Comparison of ENCODE assay signal across 1 cellular context in genomic region chr9:112174223-112174964, GRCh38.
TF ChIP-seq lines count a peak whose summit lies in the region.

No MANE protein-coding gene starts in this region.

TF ChIP-seq in HepG2, 621 proteins besides CTCF, POLR2A, EP300 and RAD21 (continued from another document):
- TF ChIP-seq THAP9 (CRISPR knock-in tag; IDR thresholded peaks at IDR 0.05; ENCODE audit: borderline replicate concordance) (no peak), ZBTB20 (CRISPR knock-in tag; IDR thresholded peaks at IDR 0.05; ENCODE audit: borderline replicate concordance, low read depth) (no peak), ZNF160 (CRISPR knock-in tag; IDR thresholded peaks at IDR 0.05) (no peak), ZNF33A (CRISPR knock-in tag; IDR thresholded peaks at IDR 0.05; ENCODE audit: borderline replicate concordance) (no peak), GLI4 (CRISPR knock-in tag; IDR thresholded peaks at IDR 0.05; ENCODE audit: borderline replicate concordance) (0 out of 2 replicates have a peak, but pooled peaks have one; percentile 68), ZNF33B (CRISPR knock-in tag; IDR thresholded peaks at IDR 0.05) (0 out of 2 replicates have a peak, but pooled peaks have one; percentile 33), ZNF616 (CRISPR knock-in tag; IDR thresholded peaks at IDR 0.05; ENCODE audit: low read depth) (no peak), PAF1 (CRISPR knock-in tag; IDR thresholded peaks at IDR 0.05) (no peak), KLF16 (CRISPR knock-in tag; IDR thresholded peaks at IDR 0.05) (no peak; a peak in 1 of 4 replicates), SMC3 (IDR thresholded peaks at IDR 0.05; ENCODE audit: low read length) (no peak), ARNTL (CRISPR knock-in tag; IDR thresholded peaks at IDR 0.05) (no peak), THYN1 (CRISPR knock-in tag; IDR thresholded peaks at IDR 0.05; ENCODE audit: borderline replicate concordance, low read depth) (no peak), PHF21A (CRISPR knock-in tag; IDR thresholded peaks at IDR 0.05) (0 out of 2 replicates have a peak, but pooled peaks have one; percentile 1), TAF1 (CRISPR knock-in tag; IDR thresholded peaks at IDR 0.05) (peak; percentile 11; the same call in 1 of the 2 replicates), ZNF547 (CRISPR knock-in tag; IDR thresholded peaks at IDR 0.05) (0 out of 2 replicates have a peak, but pooled peaks have one; percentile 16), ZNF598 (CRISPR knock-in tag; IDR thresholded peaks at IDR 0.05; ENCODE audit: borderline replicate concordance) (0 out of 2 replicates have a peak, but pooled peaks have one; percentile 42), NFIB (CRISPR knock-in tag; IDR thresholded peaks at IDR 0.05; ENCODE audit: borderline replicate concordance) (no peak), LCORL (IDR thresholded peaks at IDR 0.05) (no peak), LCORL (CRISPR knock-in tag; IDR thresholded peaks at IDR 0.05) (no peak), ZNF333 (CRISPR knock-in tag; IDR thresholded peaks at IDR 0.05; ENCODE audit: borderline replicate concordance) (no peak)
- TF ChIP-seq, protein P1, sequence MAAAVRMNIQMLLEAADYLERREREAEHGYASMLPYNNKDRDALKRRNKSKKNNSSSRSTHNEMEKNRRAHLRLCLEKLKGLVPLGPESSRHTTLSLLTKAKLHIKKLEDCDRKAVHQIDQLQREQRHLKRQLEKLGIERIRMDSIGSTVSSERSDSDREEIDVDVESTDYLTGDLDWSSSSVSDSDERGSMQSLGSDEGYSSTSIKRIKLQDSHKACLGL (CRISPR knock-in tag; IDR thresholded peaks at IDR 0.05), result no peak
- TF ChIP-seq, protein P2, sequence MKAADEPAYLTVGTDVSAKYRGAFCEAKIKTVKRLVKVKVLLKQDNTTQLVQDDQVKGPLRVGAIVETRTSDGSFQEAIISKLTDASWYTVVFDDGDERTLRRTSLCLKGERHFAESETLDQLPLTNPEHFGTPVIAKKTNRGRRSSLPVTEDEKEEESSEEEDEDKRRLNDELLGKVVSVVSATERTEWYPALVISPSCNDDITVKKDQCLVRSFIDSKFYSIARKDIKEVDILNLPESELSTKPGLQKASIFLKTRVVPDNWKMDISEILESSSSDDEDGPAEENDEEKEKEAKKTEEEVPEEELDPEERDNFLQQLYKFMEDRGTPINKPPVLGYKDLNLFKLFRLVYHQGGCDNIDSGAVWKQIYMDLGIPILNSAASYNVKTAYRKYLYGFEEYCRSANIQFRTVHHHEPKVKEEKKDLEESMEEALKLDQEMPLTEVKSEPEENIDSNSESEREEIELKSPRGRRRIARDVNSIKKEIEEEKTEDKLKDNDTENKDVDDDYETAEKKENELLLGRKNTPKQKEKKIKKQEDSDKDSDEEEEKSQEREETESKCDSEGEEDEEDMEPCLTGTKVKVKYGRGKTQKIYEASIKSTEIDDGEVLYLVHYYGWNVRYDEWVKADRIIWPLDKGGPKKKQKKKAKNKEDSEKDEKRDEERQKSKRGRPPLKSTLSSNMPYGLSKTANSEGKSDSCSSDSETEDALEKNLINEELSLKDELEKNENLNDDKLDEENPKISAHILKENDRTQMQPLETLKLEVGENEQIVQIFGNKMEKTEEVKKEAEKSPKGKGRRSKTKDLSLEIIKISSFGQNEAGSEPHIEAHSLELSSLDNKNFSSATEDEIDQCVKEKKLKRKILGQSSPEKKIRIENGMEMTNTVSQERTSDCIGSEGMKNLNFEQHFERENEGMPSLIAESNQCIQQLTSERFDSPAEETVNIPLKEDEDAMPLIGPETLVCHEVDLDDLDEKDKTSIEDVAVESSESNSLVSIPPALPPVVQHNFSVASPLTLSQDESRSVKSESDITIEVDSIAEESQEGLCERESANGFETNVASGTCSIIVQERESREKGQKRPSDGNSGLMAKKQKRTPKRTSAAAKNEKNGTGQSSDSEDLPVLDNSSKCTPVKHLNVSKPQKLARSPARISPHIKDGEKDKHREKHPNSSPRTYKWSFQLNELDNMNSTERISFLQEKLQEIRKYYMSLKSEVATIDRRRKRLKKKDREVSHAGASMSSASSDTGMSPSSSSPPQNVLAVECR (CRISPR knock-in tag; IDR thresholded peaks at IDR 0.05; ENCODE audit: borderline replicate concordance), result no peak; the same call in 1 of the 2 replicates
- TF ChIP-seq, protein P3, sequence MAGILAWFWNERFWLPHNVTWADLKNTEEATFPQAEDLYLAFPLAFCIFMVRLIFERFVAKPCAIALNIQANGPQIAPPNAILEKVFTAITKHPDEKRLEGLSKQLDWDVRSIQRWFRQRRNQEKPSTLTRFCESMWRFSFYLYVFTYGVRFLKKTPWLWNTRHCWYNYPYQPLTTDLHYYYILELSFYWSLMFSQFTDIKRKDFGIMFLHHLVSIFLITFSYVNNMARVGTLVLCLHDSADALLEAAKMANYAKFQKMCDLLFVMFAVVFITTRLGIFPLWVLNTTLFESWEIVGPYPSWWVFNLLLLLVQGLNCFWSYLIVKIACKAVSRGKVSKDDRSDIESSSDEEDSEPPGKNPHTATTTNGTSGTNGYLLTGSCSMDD (CRISPR knock-in tag; IDR thresholded peaks at IDR 0.05), result no peak
- TF ChIP-seq, protein P4, sequence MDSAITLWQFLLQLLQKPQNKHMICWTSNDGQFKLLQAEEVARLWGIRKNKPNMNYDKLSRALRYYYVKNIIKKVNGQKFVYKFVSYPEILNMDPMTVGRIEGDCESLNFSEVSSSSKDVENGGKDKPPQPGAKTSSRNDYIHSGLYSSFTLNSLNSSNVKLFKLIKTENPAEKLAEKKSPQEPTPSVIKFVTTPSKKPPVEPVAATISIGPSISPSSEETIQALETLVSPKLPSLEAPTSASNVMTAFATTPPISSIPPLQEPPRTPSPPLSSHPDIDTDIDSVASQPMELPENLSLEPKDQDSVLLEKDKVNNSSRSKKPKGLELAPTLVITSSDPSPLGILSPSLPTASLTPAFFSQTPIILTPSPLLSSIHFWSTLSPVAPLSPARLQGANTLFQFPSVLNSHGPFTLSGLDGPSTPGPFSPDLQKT (CRISPR knock-in tag; IDR thresholded peaks at IDR 0.05; ENCODE audit: borderline replicate concordance), result no peak
- TF ChIP-seq, protein P5, sequence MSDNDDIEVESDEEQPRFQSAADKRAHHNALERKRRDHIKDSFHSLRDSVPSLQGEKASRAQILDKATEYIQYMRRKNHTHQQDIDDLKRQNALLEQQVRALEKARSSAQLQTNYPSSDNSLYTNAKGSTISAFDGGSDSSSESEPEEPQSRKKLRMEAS (IDR thresholded peaks at IDR 0.05), result 0 out of 2 replicates have a peak, but pooled peaks have one; percentile 13
- TF ChIP-seq, protein P6, sequence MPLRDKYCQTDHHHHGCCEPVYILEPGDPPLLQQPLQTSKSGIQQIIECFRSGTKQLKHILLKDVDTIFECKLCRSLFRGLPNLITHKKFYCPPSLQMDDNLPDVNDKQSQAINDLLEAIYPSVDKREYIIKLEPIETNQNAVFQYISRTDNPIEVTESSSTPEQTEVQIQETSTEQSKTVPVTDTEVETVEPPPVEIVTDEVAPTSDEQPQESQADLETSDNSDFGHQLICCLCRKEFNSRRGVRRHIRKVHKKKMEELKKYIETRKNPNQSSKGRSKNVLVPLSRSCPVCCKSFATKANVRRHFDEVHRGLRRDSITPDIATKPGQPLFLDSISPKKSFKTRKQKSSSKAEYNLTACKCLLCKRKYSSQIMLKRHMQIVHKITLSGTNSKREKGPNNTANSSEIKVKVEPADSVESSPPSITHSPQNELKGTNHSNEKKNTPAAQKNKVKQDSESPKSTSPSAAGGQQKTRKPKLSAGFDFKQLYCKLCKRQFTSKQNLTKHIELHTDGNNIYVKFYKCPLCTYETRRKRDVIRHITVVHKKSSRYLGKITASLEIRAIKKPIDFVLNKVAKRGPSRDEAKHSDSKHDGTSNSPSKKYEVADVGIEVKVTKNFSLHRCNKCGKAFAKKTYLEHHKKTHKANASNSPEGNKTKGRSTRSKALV (CRISPR knock-in tag; IDR thresholded peaks at IDR 0.05), result peak; percentile 20; the same call in 1 of the 2 replicates
TF ChIP-seq in HepG2: peak in this region for 39.
